In genomic region chr15:71115567-71116351, GRCh38 we compare ENCODE assay signal across 7 cellular contexts. TPM values are rescaled to one million over a fixed set of nuclear protein-coding genes. Genes with fewer than 3 reads are reported as not detected.
DNase-seq lines count a peak whose midpoint lies in the region; ATAC-seq, FAIRE-seq and TF ChIP-seq lines count a peak whose summit lies in the region.

No MANE protein-coding gene starts in this region.

- no TSS peak for BruUV-seq in GM12878 (replicated peaks; lab: Mats Ljungman, UMichigan)

- H3K4me3 ChIP-seq in GM12865 (ENCODE audit: low read depth, low read length) = peak overlapping the region; percentile 39
- H3K4me3 ChIP-seq in GM23338 = peak overlapping the region; percentile 93
- H3K4me3 ChIP-seq in GM12878 = peak overlapping the region; percentile 28; the same call in 1 of the 2 replicates
- peak overlapping the region in 7 of 8 donors; percentile 27 to 72 (median 35) for H3K4me3 ChIP-seq in spleen

- POLR2A ChIA-PET in GM12878 (lab: Charles Lee) = no interaction called here

- RAD21 ChIA-PET in GM12878 (lab: Charles Lee; ENCODE audit: unreplicated experiment) = no interaction called here

- WGBS in GM12878 (ENCODE audit: insufficient coverage, insufficient replicate concordance, low lambda C conversion rate, missing lambda C conversion rate) = 13% methylated on average over 48 of the region's 93 CpGs
- WGBS in spleen, 5 donors = 0 to 3% (median 1%) methylated on average over 21 to 93 of the region's 93 CpGs

- H3K9me3 ChIP-seq in GM12878 (replicated peaks; ENCODE audit: control insufficient read depth, insufficient read depth, low read length) (no peaks in the 10 kb centered on the region), spleen (no peaks in the 10 kb centered on the region)

- H3K9me3 Mint-ChIP-seq in GM23338 = no peaks in the 10 kb centered on the region

- H3K9me2 ChIP-seq in GM23338 (ENCODE audit: insufficient read depth) = no peaks in the 10 kb centered on the region

- TF ChIP-seq CTCF in GM12865 (IDR thresholded peaks at IDR 0.05; ENCODE audit: insufficient read depth, low read depth, low read length, missing control alignments) (no peak), GM23338 (conservative IDR thresholded peaks at IDR 0.05; ENCODE audit: low read depth in 2 of 2) (no peak), GM12878 (IDR thresholded peaks at IDR 0.05 in 2 of 3, conservative IDR thresholded peaks at IDR 0.05 in 1 of 3; ENCODE audit: control insufficient read depth in 2 of 3, extremely low read depth in 1 of 3, insufficient read depth in 1 of 3, low read depth in 3 of 3, low read length in 3 of 3) (no peak), spleen (IDR thresholded peaks at IDR 0.05 in 8 of 11, conservative IDR thresholded peaks at IDR 0.05 in 3 of 11) (no peak)

- H3K4me3 Mint-ChIP-seq in GM23338 = peak overlapping the region; percentile 81

- no peaks in the 10 kb centered on the region for H3K36me3 Mint-ChIP-seq in GM23338 (ENCODE audit: low read depth)

- intact Hi-C loops in GM12878 (cut with micrococcal nuclease; ENCODE audit: unreplicated experiment) = loop anchor here (5.0 kb wide), 1 partner anchor 327 kb away; no protein-coding TSS in a partner anchor
- intact Hi-C loops in spleen (cut with DNase I; ENCODE audit: low total_unique reads) = loop anchor here (10.0 kb wide), 1 partner anchor 319 kb away; no protein-coding TSS in a partner anchor

- in situ Hi-C loops in GM12878 (cut with MboI) = loop anchor here (25.0 kb wide), 1 partner anchor 322 kb away; no protein-coding TSS in a partner anchor

- no peaks in the 10 kb centered on the region; the same call in none of the 2 replicates for H4K20me1 ChIP-seq in GM23338 (replicated peaks; ENCODE audit: insufficient read depth)
- H4K20me1 ChIP-seq in GM12878 (ENCODE audit: control insufficient read depth, insufficient read depth) = no peaks in the 10 kb centered on the region

- TF ChIP-seq EP300 in GM12878 (IDR thresholded peaks at IDR 0.05; ENCODE audit: borderline replicate concordance in 1 of 2, control insufficient read depth in 1 of 2, low read depth in 2 of 2, low read length in 2 of 2) = no peak

- H3K27ac ChIP-seq in GM23338 (ENCODE audit: low read depth) (no peak overlapping the region), GM12878 (ENCODE audit: control insufficient read depth, insufficient read depth) (no peak overlapping the region), spleen (peak overlapping the region in 3 of 8 donors; percentile 7 to 49 (median 38))

- CTCF ChIA-PET in GM12878 (lab: Yijun Ruan, JAX) = no interaction called here

- DNase-seq in GM12865 (ENCODE audit: low read depth) = peak; percentile 46
- peak; percentile 67 for DNase-seq in GM23338 (ENCODE audit: low spot score)
- DNase-seq in MV-4-11 (lab: John Stamatoyannopoulos, UW) = peak; percentile 1
- no peak for DNase-seq in GM12878 (ENCODE audit: low read depth, low spot score)
- peak; percentile 83 for DNase-seq in iPS-NIHi11 (ENCODE audit: low spot score)
- no peak for DNase-seq in spleen
- DNase-seq in UCSD-AML1 (lab: John Stamatoyannopoulos, UW; ENCODE audit: unreplicated experiment) = no peak

- H3F3A ChIP-seq in GM23338 (replicated peaks; ENCODE audit: low read depth) = no peaks in the 10 kb centered on the region; the same call in 1 of the 2 replicates

- H3K27me3 Mint-ChIP-seq in GM23338 (ENCODE audit: insufficient read depth, low read depth, poor library complexity) = peaks cover 37% of the 10 kb centered on the region

- H3K36me3 ChIP-seq in GM23338 (ENCODE audit: insufficient read depth) (no peaks in the 10 kb centered on the region), GM12878 (ENCODE audit: control insufficient read depth in 2 of 2, insufficient read depth in 2 of 2, low read length in 1 of 2) (no peaks in the 10 kb centered on the region), spleen (no peaks in the 10 kb centered on the region)

- TF ChIP-seq POLR2A in GM12878 (IDR thresholded peaks at IDR 0.05; ENCODE audit: low read depth, low read length) (no peak), spleen (IDR thresholded peaks at IDR 0.05) (no peak)

- H3K79me2 ChIP-seq in GM23338 (replicated peaks; ENCODE audit: insufficient read depth) = peaks cover 3% of the 10 kb centered on the region; the same call in 1 of the 2 replicates
- no peaks in the 10 kb centered on the region for H3K79me2 ChIP-seq in GM12878 (ENCODE audit: control insufficient read depth, insufficient read depth, low read length)

- peaks cover 56% of the 10 kb centered on the region for H3K4me1 Mint-ChIP-seq in GM23338

- H3K4me1 ChIP-seq in GM23338 (ENCODE audit: insufficient read depth) (peaks cover 26% of the 10 kb centered on the region), GM12878 (ENCODE audit: control insufficient read depth, insufficient read depth, low read length) (no peaks in the 10 kb centered on the region), spleen (peaks cover 5 to 30% (median 16%) of the 10 kb centered on the region in 6 donors)

- no peak for FAIRE-seq in GM12878 (lab: Jason Lieb, UNC)

- H3K27ac Mint-ChIP-seq in GM23338 = no peak overlapping the region

- TF ChIP-seq RAD21 in GM12878 (IDR thresholded peaks at IDR 0.05; ENCODE audit: insufficient read depth, low read depth, low read length) = no peak

- ATAC-seq in GM23338 = peak; percentile 54
- peak; percentile 40 for ATAC-seq in GM12878

- H2AFZ ChIP-seq in GM23338 = peak overlapping the region; percentile 99
- H2AFZ ChIP-seq in GM12878 (ENCODE audit: control insufficient read depth, low read depth, low read length) = no peak overlapping the region

- H3K4me2 ChIP-seq in GM23338 (peak overlapping the region; percentile 100), GM12878 (ENCODE audit: control insufficient read depth, insufficient read depth) (peak overlapping the region; percentile 45; the same call in 1 of the 2 replicates)

- SMC1A ChIA-PET in GM12878 (lab: Charles Lee; ENCODE audit: uncharacterized antibody, unreplicated experiment) = no interaction called here

- H3K27me3 ChIP-seq in GM23338 (ENCODE audit: insufficient read depth) = peaks cover 25% of the 10 kb centered on the region
- peaks cover 2 to 5% of the 10 kb centered on the region in 2 experiments; a peak in 1 of 4 replicates for H3K27me3 ChIP-seq in GM12878 (replicated peaks in 1 of 2; ENCODE audit: control insufficient read depth in 2 of 2, insufficient read depth in 2 of 2, low read length in 1 of 2)
- H3K27me3 ChIP-seq in spleen (replicated peaks in 1 of 7) = peaks cover 0 to 67% (median 28%) of the 10 kb centered on the region in 7 donors

- no peak overlapping the region for H3K9ac ChIP-seq in GM12878 (ENCODE audit: control insufficient read depth, insufficient read depth, low read length)

TF ChIP-seq in GM23338, 12 proteins besides CTCF, POLR2A, EP300 and RAD21:
- no peak for TF ChIP-seq NANOG (IDR thresholded peaks at IDR 0.05; ENCODE audit: borderline replicate concordance)
- no peak for TF ChIP-seq POLR2AphosphoS5 (IDR thresholded peaks at IDR 0.05; ENCODE audit: low read depth)
- TF ChIP-seq, protein P1, sequence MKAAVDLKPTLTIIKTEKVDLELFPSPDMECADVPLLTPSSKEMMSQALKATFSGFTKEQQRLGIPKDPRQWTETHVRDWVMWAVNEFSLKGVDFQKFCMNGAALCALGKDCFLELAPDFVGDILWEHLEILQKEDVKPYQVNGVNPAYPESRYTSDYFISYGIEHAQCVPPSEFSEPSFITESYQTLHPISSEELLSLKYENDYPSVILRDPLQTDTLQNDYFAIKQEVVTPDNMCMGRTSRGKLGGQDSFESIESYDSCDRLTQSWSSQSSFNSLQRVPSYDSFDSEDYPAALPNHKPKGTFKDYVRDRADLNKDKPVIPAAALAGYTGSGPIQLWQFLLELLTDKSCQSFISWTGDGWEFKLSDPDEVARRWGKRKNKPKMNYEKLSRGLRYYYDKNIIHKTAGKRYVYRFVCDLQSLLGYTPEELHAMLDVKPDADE (IDR thresholded peaks at IDR 0.05) = no peak

TF ChIP-seq in GM12878, 131 proteins besides CTCF, POLR2A, EP300 and RAD21:
- TF ChIP-seq IRF4 (IDR thresholded peaks at IDR 0.05; ENCODE audit: low read depth, low read length) (no peak), SP1 (IDR thresholded peaks at IDR 0.05; ENCODE audit: low read depth, low read length) (no peak), EGR1 (IDR thresholded peaks at IDR 0.05; ENCODE audit: borderline replicate concordance in 1 of 2, low read depth in 2 of 2, low read length in 2 of 2) (no peak), PAX5 (IDR thresholded peaks at IDR 0.05; ENCODE audit: borderline replicate concordance, low read depth, low read length) (no peak), SRF (IDR thresholded peaks at IDR 0.05; ENCODE audit: low read depth in 2 of 2, low read length in 2 of 2) (no peak), SUZ12 (IDR thresholded peaks at IDR 0.05; ENCODE audit: unreplicated experiment) (peak; percentile 63)

RNA-seq across cellular contexts. Expression of gene THSD4, which starts 0.5 kb away (rescaled TPM):
- total RNA-seq in GM23338 (2014; rRNA removed; shearing (Covaris generic)) = 7.2 and 7.4 TPM in 2 replicates
- polyA plus RNA-seq in GM23338 (2016; fragmentation: Nextera tagmentation; extraction: Ambion mirVana) = 0.99 and 2.0 TPM in 2 replicates
- total RNA-seq in GM12878 (2013; cell fraction: nucleolus; rRNA removed) = not detected in 2 replicates
- total RNA-seq in GM12878 (2014; rRNA removed) = 0.27 TPM in 1 of 2 replicates, not detected in the other
- total RNA-seq in GM12878 (2014; rRNA removed; fragmentation: Illumina TruSeq; extraction: Trizol) = 0.05 TPM in 1 of 2 replicates, not detected in the other
- 0.03 and 0.13 TPM in 2 replicates for total RNA-seq in GM12878 (2021)
- not detected for polyA plus RNA-seq in GM12878 (2011; ENCODE audit: low read depth)
- polyA plus RNA-seq in GM12878 (2011; rRNA removed) = 0.05 TPM in 1 of 2 replicates, not detected in the other
- 0.03 and 0.06 TPM in 2 replicates for polyA plus RNA-seq in GM12878 (2011; cell fraction: cytosol; rRNA removed)
- 0.04 TPM in 1 of 2 replicates, not detected in the other for polyA plus RNA-seq in GM12878 (2011; cell fraction: nucleus; rRNA removed)
- 0.01 TPM in 1 of 2 replicates, not detected in the other for polyA plus RNA-seq in GM12878 (2012)
- polyA plus RNA-seq in GM12878 (2014; fragmentation: Illumina TruSeq; extraction: Trizol) = 0.04 TPM in 1 of 2 replicates, not detected in the other
- polyA plus RNA-seq in GM12878 (2014; fragmentation: Nextera tagmentation; extraction: Ambion mirVana) = not detected
- not detected in 2 replicates for polyA plus RNA-seq in GM12878 (2014; rRNA removed)
- polyA plus RNA-seq in GM12878 (2016; fragmentation: Nextera tagmentation; extraction: Ambion mirVana) = not detected
- polyA minus RNA-seq in GM12878 (2011; rRNA and poly(A)+ RNA removed) = 0.15 and 0.51 TPM in 2 replicates
- polyA minus RNA-seq in GM12878 (2011; cell fraction: cytosol; rRNA and poly(A)+ RNA removed) = 0.40 and 0.42 TPM in 2 replicates
- 0.24 and 0.77 TPM in 2 replicates for polyA minus RNA-seq in GM12878 (2011; cell fraction: nucleus; rRNA and poly(A)+ RNA removed)
- 10 to 100 TPM in 2 of 7 donors, 1 to 10 TPM in 5; 1.9 to 11.3 (median 4.3) TPM for total RNA-seq in spleen
- under 1 TPM; 0.29 to 0.93 (median 0.30) TPM for polyA plus RNA-seq in spleen

Comparison
In these comparisons a context has a peak if more than half of its experiments do, and no peak if none do; other contexts are left out.
1. DNase-seq: peak in GM12865 (single experiment), GM23338 (single experiment), MV-4-11 (single experiment) and iPS-NIHi11 (single experiment); none in GM12878 (single experiment), spleen (single experiment) and UCSD-AML1 (single experiment).
2. H3K4me3 ChIP-seq: peak in every context shown above with its lines; median percentile 93 in GM23338; 39 in GM12865; 35 in spleen; 28 in GM12878.